In genomic region chr2:44016282-44016681, GRCh38 we compare ENCODE assay signal across 8 cellular contexts. TPM values are rescaled to one million over a fixed set of nuclear protein-coding genes. Genes with fewer than 3 reads are reported as not detected.
DNase-seq lines count a peak whose midpoint lies in the region; ATAC-seq and TF ChIP-seq lines count a peak whose summit lies in the region.

No MANE protein-coding gene starts in this region.

- DNase-seq in SIG-M5 treated with dmso at 0.1 percent for 504 hours (lab: John Stamatoyannopoulos, UW; ENCODE audit: unreplicated experiment), result peak; percentile 17
- DNase-seq in SIG-M5 (lab: John Stamatoyannopoulos, UW), result no peak
- peak; percentile 71 for DNase-seq in activated CD8-positive, alpha-beta T cell treated with anti-CD3 and anti-CD28 coated beads for 36 hours
- DNase-seq in left ventricle myocardium superior, result peak; percentile 68
- DNase-seq in stimulated activated naive CD8-positive, alpha-beta T cell treated with anti-CD3 and anti-CD28 coated beads, Interleukin-15, Interleukin-2, amounts not matched to agents 100 U/mL and 50 U/mL, for 24 hours, result peak; percentile 59

- intact Hi-C loops in activated CD8-positive, alpha-beta T cell treated with anti-CD3 and anti-CD28 coated beads for 36 hours (cut with micrococcal nuclease), result no loop called here
- intact Hi-C loops in left ventricle myocardium superior (cut with micrococcal nuclease), result no loop called here

- H3K9me3 Mint-ChIP-seq in activated CD8-positive, alpha-beta T cell treated with anti-CD3 and anti-CD28 coated beads for 36 hours, result no peaks in the 10 kb centered on the region

- no peak overlapping the region for H3K27ac Mint-ChIP-seq in activated CD8-positive, alpha-beta T cell treated with anti-CD3 and anti-CD28 coated beads for 36 hours

- POLR2A ChIA-PET in activated CD8-positive, alpha-beta T cell treated with anti-CD3 and anti-CD28 coated beads for 36 hours (lab: Charles Lee), result no interaction called here

- ATAC-seq in activated CD8-positive, alpha-beta T cell treated with anti-CD3 and anti-CD28 coated beads for 36 hours, result peak; percentile 42
- ATAC-seq in left ventricle myocardium superior (no peak), HG03520 (IDR thresholded peaks at IDR 0.05; ENCODE audit: unreplicated experiment) (no peak), HG02623 (IDR thresholded peaks at IDR 0.05; ENCODE audit: unreplicated experiment) (no peak), HG02870 (IDR thresholded peaks at IDR 0.05; ENCODE audit: unreplicated experiment) (no peak)
- peak; percentile 52 for ATAC-seq in stimulated activated naive CD8-positive, alpha-beta T cell treated with anti-CD3 and anti-CD28 coated beads, Interleukin-15, Interleukin-2, amounts not matched to agents 100 U/mL and 50 U/mL, for 24 hours

- no peak overlapping the region for H3K4me3 Mint-ChIP-seq in activated CD8-positive, alpha-beta T cell treated with anti-CD3 and anti-CD28 coated beads for 36 hours

- H3K27me3 Mint-ChIP-seq in activated CD8-positive, alpha-beta T cell treated with anti-CD3 and anti-CD28 coated beads for 36 hours, result peaks cover 13% of the 10 kb centered on the region

- no peaks in the 10 kb centered on the region for H3K36me3 Mint-ChIP-seq in activated CD8-positive, alpha-beta T cell treated with anti-CD3 and anti-CD28 coated beads for 36 hours (ENCODE audit: low read depth)

- peaks cover 2% of the 10 kb centered on the region for H3K4me1 Mint-ChIP-seq in activated CD8-positive, alpha-beta T cell treated with anti-CD3 and anti-CD28 coated beads for 36 hours (ENCODE audit: low read depth)

- CTCF ChIA-PET in activated CD8-positive, alpha-beta T cell treated with anti-CD3 and anti-CD28 coated beads for 36 hours (lab: Charles Lee), result interaction anchor here (0.6 kb wide), 1 partner anchor 378 kb away, joined by 3 read pairs; no protein-coding TSS in a partner anchor

- no peak for TF ChIP-seq CTCF in activated CD8-positive, alpha-beta T cell treated with anti-CD3 and anti-CD28 coated beads for 36 hours (IDR thresholded peaks at IDR 0.05)

RNA-seq across cellular contexts. Expression of gene LRPPRC, which starts 20.5 kb away (rescaled TPM):
- 100 to 1,000 TPM; 207 to 225 TPM for total RNA-seq in activated CD8-positive, alpha-beta T cell treated with anti-CD3 and anti-CD28 coated beads for 36 hours
- 98.6 TPM for total RNA-seq in left ventricle myocardium superior

Comparison
In these comparisons a context has a peak if more than half of its experiments do, and no peak if none do; other contexts are left out.
1. ATAC-seq: peak in activated CD8-positive, alpha-beta T cell treated with anti-CD3 and anti-CD28 coated beads for 36 hours (single experiment) and stimulated activated naive CD8-positive, alpha-beta T cell treated with anti-CD3 and anti-CD28 coated beads, Interleukin-15, Interleukin-2, amounts not matched to agents 100 U/mL and 50 U/mL, for 24 hours (single experiment); none in left ventricle myocardium superior (single experiment), HG03520 (single experiment), HG02623 (single experiment) and HG02870 (single experiment).